Comparison of ENCODE assay signal across 13 cellular contexts in the genomic region with DNA sequence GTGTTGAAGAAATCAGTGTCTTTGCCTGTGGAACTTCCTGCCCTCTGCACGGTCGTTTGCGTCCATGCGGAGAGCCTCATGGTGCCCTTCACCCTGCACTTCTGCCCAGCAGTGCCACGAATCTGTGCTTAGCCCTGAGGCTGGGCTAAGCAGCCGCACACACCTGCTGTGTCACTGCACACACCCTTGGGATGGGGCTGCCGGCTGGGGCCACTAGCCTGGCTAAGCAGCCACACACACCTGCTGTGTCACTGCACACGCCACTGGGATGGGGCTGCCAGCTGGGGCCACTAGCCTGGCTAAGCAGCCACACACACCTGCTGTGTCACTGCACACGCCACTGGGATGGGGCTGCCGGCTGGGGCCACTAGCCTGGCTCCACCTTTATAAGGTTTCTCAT.
"Had no signal": no experiment of that assay in that cellular context is flagged by ENCODE, and none has a peak within 500 bp of the region (broad histone marks: within the 10 kb centered on the region; RNA-seq: fewer than 3 reads in every experiment).

No MANE protein-coding gene starts in this region.

- H3K4me3 ChIP-seq: ascending aorta, gastrocnemius medialis, right atrium auricular region, tibial artery had no signal

- H3K36me3 Mint-ChIP-seq: mesothelial cell of epicardium had no signal

- H3K9me3 ChIP-seq: gastrocnemius medialis had no signal

- H3K36me3 ChIP-seq: ascending aorta, gastrocnemius medialis, right atrium auricular region, tibial artery had no signal

- H3K4me3 Mint-ChIP-seq: activated naive CD8-positive, alpha-beta T cell treated with anti-CD3 and anti-CD28 coated beads, Interleukin-2, amount 50 U/mL, for 24 hours; activated T-helper 1 cell treated with anti-CD3 and anti-CD28 coated beads, Interleukin-12 subunit alpha, Interleukin-12 subunit beta, Interleukin-2, Interleukin-4 antibody, amounts not matched to agents 30 ng/mL and 10 ng/mL and 1 ng/mL, durations not matched to agents 14 hours and 24 hours and 36 hours; mesothelial cell of epicardium; T-helper 2 cell treated with Interferon-gamma antibody and Interleukin-4, amounts not matched to agents 5 μg/mL and 100 μg/mL, for 36 hours had no signal

- H3K4me1 Mint-ChIP-seq: activated naive CD8-positive, alpha-beta T cell treated with anti-CD3 and anti-CD28 coated beads, Interleukin-2, amount 50 U/mL, for 24 hours; mesothelial cell of epicardium had no signal

- H3K27ac Mint-ChIP-seq: activated naive CD8-positive, alpha-beta T cell treated with anti-CD3 and anti-CD28 coated beads, Interleukin-2, amount 50 U/mL, for 24 hours; activated T-helper 1 cell treated with anti-CD3 and anti-CD28 coated beads, Interleukin-12 subunit alpha, Interleukin-12 subunit beta, Interleukin-2, Interleukin-4 antibody, amounts not matched to agents 30 ng/mL and 10 ng/mL and 1 ng/mL, durations not matched to agents 14 hours and 24 hours and 36 hours; mesothelial cell of epicardium; T-helper 2 cell treated with Interferon-gamma antibody and Interleukin-4, amounts not matched to agents 5 μg/mL and 100 μg/mL, for 36 hours had no signal

- H3K4me1 ChIP-seq: ascending aorta, gastrocnemius medialis, right atrium auricular region, tibial artery had no signal

- H3K27me3 ChIP-seq: ascending aorta, right atrium auricular region had no signal

- DNase-seq: activated CD4-positive, alpha-beta T cell treated with anti-CD3 and anti-CD28 coated beads, Interleukin-2, amount 50 U/mL, for 48 hours; activated naive CD4-positive, alpha-beta T cell treated with Interleukin-2 at 50 U/mL for 16 hours; activated naive CD8-positive, alpha-beta T cell treated with anti-CD3 and anti-CD28 coated beads, Interleukin-2, amount 50 U/mL, for 24 hours; effector CD4-positive, alpha-beta T cell; gastrocnemius medialis; kidney; small intestine had no signal

- H3K27ac ChIP-seq: ascending aorta, gastrocnemius medialis, right atrium auricular region, tibial artery had no signal

- ATAC-seq: activated naive CD8-positive, alpha-beta T cell treated with anti-CD3 and anti-CD28 coated beads, Interleukin-2, amount 50 U/mL, for 24 hours; gastrocnemius medialis had no signal
